ENCODE assay signal across 8 cellular contexts in genomic region chr6:16947461-16948159, GRCh38.
A peak's percentile ranks its signal among the peaks of the same experiment; 100 is the strongest.
DNase-seq lines count a peak whose midpoint lies in the region; ATAC-seq lines count a peak whose summit lies in the region.

No MANE protein-coding gene starts in this region.

- no peak overlapping the region for H2BK120ac ChIP-seq in trophoblast cell (ENCODE audit: insufficient read depth, low read length, poor library complexity)

- no peak overlapping the region for H4K91ac ChIP-seq in trophoblast cell (ENCODE audit: low read depth, low read length)

- no peak overlapping the region for H2AK5ac ChIP-seq in trophoblast cell (ENCODE audit: low read length)

- ATAC-seq in HG02938 (IDR thresholded peaks at IDR 0.05; ENCODE audit: unreplicated experiment): no peak
- no peak for ATAC-seq in GM19395 (IDR thresholded peaks at IDR 0.05; ENCODE audit: unreplicated experiment)

- no peak overlapping the region for H3K18ac ChIP-seq in trophoblast cell (ENCODE audit: low read length)

- no peak overlapping the region for H2BK5ac ChIP-seq in trophoblast cell (ENCODE audit: low read depth, low read length, poor library complexity)

- peak overlapping the region; percentile 77 for H3K27ac ChIP-seq in epithelial cell of prostate
- H3K27ac ChIP-seq in trophoblast cell (ENCODE audit: low read depth, low read length): no peak overlapping the region

- peaks cover 3 to 5% of the 10 kb centered on the region in 2 experiments for H3K4me1 ChIP-seq in trophoblast cell (ENCODE audit: control insufficient read depth in 1 of 2, insufficient read depth in 2 of 2, low read length in 2 of 2)

- no peak overlapping the region for H3K4me3 ChIP-seq in trophoblast cell (ENCODE audit: low read depth, low read length)

- no peaks in the 10 kb centered on the region for H3K79me2 ChIP-seq in trophoblast cell (ENCODE audit: control insufficient read depth, insufficient read depth, low read length, poor library complexity)

- no peaks in the 10 kb centered on the region for H3K79me1 ChIP-seq in trophoblast cell (ENCODE audit: low read length)

- H2BK12ac ChIP-seq in trophoblast cell (ENCODE audit: low read length): no peak overlapping the region

- H2AFZ ChIP-seq in trophoblast cell (ENCODE audit: insufficient read depth, low read length, poor library complexity): no peak overlapping the region

- no peak overlapping the region for H3K9ac ChIP-seq in trophoblast cell (ENCODE audit: low read length)

- WGBS in trophoblast cell (ENCODE audit: extremely low coverage, insufficient coverage, insufficient read length): no CpG with 5 or more reads among the region's 4 CpGs

- no peak overlapping the region for H3K4ac ChIP-seq in trophoblast cell (ENCODE audit: low read depth, low read length)

- H3K14ac ChIP-seq in trophoblast cell (ENCODE audit: low read length): no peak overlapping the region

- H4K8ac ChIP-seq in trophoblast cell (ENCODE audit: low read depth, low read length): no peak overlapping the region

- no peaks in the 10 kb centered on the region for H3K9me3 ChIP-seq in trophoblast cell (ENCODE audit: insufficient read depth, low read depth, low read length)

- H4K12ac ChIP-seq in trophoblast cell (ENCODE audit: low read depth, low read length): no peak overlapping the region

- H3K36me3 ChIP-seq in trophoblast cell (ENCODE audit: control insufficient read depth in 1 of 2, insufficient read depth in 2 of 2, low read length in 2 of 2): no peaks in the 10 kb centered on the region

- no peaks in the 10 kb centered on the region for H3K27me3 ChIP-seq in trophoblast cell (ENCODE audit: insufficient read depth, low read length)

- no peak overlapping the region for H3K4me2 ChIP-seq in trophoblast cell (ENCODE audit: low read length)

- H3K23ac ChIP-seq in trophoblast cell (ENCODE audit: low read length): no peak overlapping the region

- DNase-seq in GF-D8 (lab: John Stamatoyannopoulos, UW) (peak; percentile 48), NCI-H446 treated with DMSO at 0.1 percent for 48 hours (lab: John Stamatoyannopoulos, UW) (peak; percentile 94), epithelial cell of prostate (ENCODE audit: low read depth, low spot score) (peak; percentile 74), trophoblast cell (peak; percentile 14 to 62), NCI-H2227 (lab: John Stamatoyannopoulos, UW; ENCODE audit: unreplicated experiment) (no peak)
- DNase-seq in stimulated activated CD8-positive, alpha-beta memory T cell treated with anti-CD3 and anti-CD28 coated beads, Interleukin-4, amount 100 ng/mL, for 48 hours: no peak

Comparison
In these comparisons a context has a peak if more than half of its experiments do, and no peak if none do; other contexts are left out.
1. DNase-seq: peak in GF-D8 (single experiment), NCI-H446 treated with DMSO at 0.1 percent for 48 hours (single experiment), epithelial cell of prostate (single experiment) and trophoblast cell (2 of 2); none in NCI-H2227 (single experiment) and stimulated activated CD8-positive, alpha-beta memory T cell treated with anti-CD3 and anti-CD28 coated beads, Interleukin-4, amount 100 ng/mL, for 48 hours (single experiment).